Comparison of ENCODE assay signal across 20 cellular contexts in genomic region chr7:127550247-127550646, GRCh38. TPM values are rescaled to one million over a fixed set of nuclear protein-coding genes. Genes with fewer than 3 reads are reported as not detected.
DNase-seq lines count a peak whose midpoint lies in the region; ATAC-seq, FAIRE-seq and TF ChIP-seq lines count a peak whose summit lies in the region.
"Had no signal": no experiment of that assay in that cellular context is flagged by ENCODE, and none has a peak within 500 bp of the region (broad histone marks: within the 10 kb centered on the region; RNA-seq: fewer than 3 reads in every experiment).

No MANE protein-coding gene starts in this region.

- CTCF ChIA-PET in GM12878 (lab: Yijun Ruan, JAX): no interaction called here

- H3K36me3 Mint-ChIP-seq in nephron progenitor cell (ENCODE audit: low read depth): no peaks in the 10 kb centered on the region

- H3K4me1 Mint-ChIP-seq in nephron progenitor cell: no peaks in the 10 kb centered on the region
- H3K4me1 Mint-ChIP-seq: activated T-helper 17 cell treated with anti-CD3 and anti-CD28 coated beads, Interleukin-2, amount 50 U/mL, for 72 hours; CD8-positive, alpha-beta memory T cell had no signal

- FAIRE-seq in GM12878 (lab: Jason Lieb, UNC) (no peak), pancreas (lab: Jason Lieb, UNC) (no peak)
- FAIRE-seq: HTR-8/SVneo had no signal

- H3K79me2 ChIP-seq in GM12878 (ENCODE audit: control insufficient read depth, insufficient read depth, low read length): no peaks in the 10 kb centered on the region

- H3K9me3 ChIP-seq in GM12878 (replicated peaks; ENCODE audit: control insufficient read depth, insufficient read depth, low read length) (no peaks in the 10 kb centered on the region; the same call in 2 of the 3 replicates), lower lobe of right lung (no peaks in the 10 kb centered on the region), pancreas (no peaks in the 10 kb centered on the region)
- H3K9me3 ChIP-seq: esophagus muscularis mucosa had no signal

- H3K9me3 Mint-ChIP-seq in nephron progenitor cell: peaks cover 15% of the 10 kb centered on the region

- DNase-seq in GM06990 (ENCODE audit: extremely low read depth, insufficient read length) (no peak), Kasumi-1 (lab: John Stamatoyannopoulos, UW) (peak; percentile 21 to 29), GM12878 (ENCODE audit: low read depth, low spot score) (no peak), nephron progenitor cell (no peak), lower lobe of right lung (no peak), posterior vena cava (ENCODE audit: low spot score) (no peak), pancreas (no peak)
- DNase-seq: activated CD8-positive, alpha-beta T cell treated with anti-CD3 and anti-CD28 coated beads, Interleukin-2, amount 10 ng/mL, durations not matched to agents 7 days and 5 days; CD8-positive, alpha-beta memory T cell; hypothalamus; left colon; NCI-H1092 treated with DMSO at 0.1 percent for 48 hours; NCI-H2227 treated with DMSO at 0.1 percent for 48 hours; OCI-M1; posterior cingulate gyrus had no signal

- RAD21 ChIA-PET in GM12878 (lab: Charles Lee; ENCODE audit: unreplicated experiment): no interaction called here

- no peak overlapping the region for H2AFZ ChIP-seq in GM12878 (ENCODE audit: control insufficient read depth, low read depth, low read length)

- peak; percentile 29 for TF ChIP-seq CTCF in GM06990 (IDR thresholded peaks at IDR 0.05; ENCODE audit: insufficient read depth, low read length, poor library complexity, severe bottlenecking)
- peak in 2 of 3 experiments; percentile 17 to 26; a peak in 1 of 6 replicates for TF ChIP-seq CTCF in GM12878 (IDR thresholded peaks at IDR 0.05 in 2 of 3, conservative IDR thresholded peaks at IDR 0.05 in 1 of 3; ENCODE audit: control insufficient read depth in 2 of 3, extremely low read depth in 1 of 3, insufficient read depth in 1 of 3, low read depth in 3 of 3, low read length in 3 of 3)
- TF ChIP-seq CTCF in nephron progenitor cell (IDR thresholded peaks at IDR 0.05): peak; percentile 7
- TF ChIP-seq CTCF in lower lobe of right lung (IDR thresholded peaks at IDR 0.05): no peak
- TF ChIP-seq CTCF in pancreas (IDR thresholded peaks at IDR 0.05): no peak

- H4K20me1 ChIP-seq in GM12878 (ENCODE audit: control insufficient read depth, insufficient read depth): no peaks in the 10 kb centered on the region

- no peak overlapping the region for H3K9ac ChIP-seq in GM12878 (ENCODE audit: control insufficient read depth, insufficient read depth, low read length)

- intact Hi-C loops in GM12878 (cut with micrococcal nuclease; ENCODE audit: unreplicated experiment) (no loop called here), lower lobe of right lung (cut with DNase I) (no loop called here), posterior vena cava (cut with DNase I) (loop anchor here in 1 of 2 donors (5.0 kb wide), 1 partner anchor 572 kb away; no protein-coding TSS in a partner anchor), pancreas (cut with DNase I) (no loop called here)

- ATAC-seq in GM12878 (no peak), HG03039 (IDR thresholded peaks at IDR 0.05; ENCODE audit: unreplicated experiment) (no peak), lower lobe of right lung (no peak), pancreas (no peak)
- ATAC-seq: activated CD8-positive, alpha-beta T cell treated with anti-CD3 and anti-CD28 coated beads, Interleukin-2, amount 10 ng/mL, durations not matched to agents 7 days and 5 days; activated T-helper 17 cell treated with anti-CD3 and anti-CD28 coated beads, Interleukin-2, amount 50 U/mL, for 72 hours; left colon had no signal

- POLR2A ChIA-PET in GM12878 (lab: Charles Lee): no interaction called here

- H3K36me3 ChIP-seq in GM06990 (ENCODE audit: control insufficient read depth, insufficient read depth, low read length) (no peaks in the 10 kb centered on the region), GM12878 (ENCODE audit: control insufficient read depth in 2 of 2, insufficient read depth in 2 of 2, low read length in 1 of 2) (no peaks in the 10 kb centered on the region), lower lobe of right lung (no peaks in the 10 kb centered on the region), pancreas (no peaks in the 10 kb centered on the region)
- H3K36me3 ChIP-seq: esophagus muscularis mucosa had no signal

- no peak overlapping the region for H3K4me3 Mint-ChIP-seq in nephron progenitor cell
- H3K4me3 Mint-ChIP-seq: activated CD8-positive, alpha-beta T cell treated with anti-CD3 and anti-CD28 coated beads, Interleukin-2, amount 10 ng/mL, durations not matched to agents 7 days and 5 days; activated T-helper 17 cell treated with anti-CD3 and anti-CD28 coated beads, Interleukin-2, amount 50 U/mL, for 72 hours; CD8-positive, alpha-beta memory T cell; dendritic cell treated with granulocyte-macrophage colony-stimulating factor and Interleukin-4, amounts not matched to agents 40 ng/mL and 50 ng/mL, for 4 days had no signal

- H3K27ac Mint-ChIP-seq in nephron progenitor cell: no peak overlapping the region
- H3K27ac Mint-ChIP-seq: activated CD8-positive, alpha-beta T cell treated with anti-CD3 and anti-CD28 coated beads, Interleukin-2, amount 10 ng/mL, durations not matched to agents 7 days and 5 days; activated T-helper 17 cell treated with anti-CD3 and anti-CD28 coated beads, Interleukin-2, amount 50 U/mL, for 72 hours; dendritic cell treated with granulocyte-macrophage colony-stimulating factor and Interleukin-4, amounts not matched to agents 40 ng/mL and 50 ng/mL, for 4 days had no signal

- peaks cover 12% of the 10 kb centered on the region for H3K27me3 Mint-ChIP-seq in nephron progenitor cell (ENCODE audit: low read depth, poor library complexity)

- no peak overlapping the region for H3K4me3 ChIP-seq in GM06990 (replicated peaks; ENCODE audit: low read depth, low read length)
- no peak overlapping the region for H3K4me3 ChIP-seq in GM12878
- H3K4me3 ChIP-seq in lower lobe of right lung: no peak overlapping the region
- H3K4me3 ChIP-seq in pancreas: no peak overlapping the region
- H3K4me3 ChIP-seq: esophagus muscularis mucosa had no signal

- no peak for TF ChIP-seq EP300 in GM12878 (IDR thresholded peaks at IDR 0.05; ENCODE audit: borderline replicate concordance in 1 of 2, control insufficient read depth in 1 of 2, low read depth in 2 of 2, low read length in 2 of 2)

- TF ChIP-seq RAD21 in GM12878 (IDR thresholded peaks at IDR 0.05; ENCODE audit: insufficient read depth, low read depth, low read length): no peak

- H3K4me1 ChIP-seq in GM12878 (ENCODE audit: control insufficient read depth, insufficient read depth, low read length): no peaks in the 10 kb centered on the region
- H3K4me1 ChIP-seq in lower lobe of right lung: no peaks in the 10 kb centered on the region
- H3K4me1 ChIP-seq in pancreas: no peaks in the 10 kb centered on the region
- H3K4me1 ChIP-seq: esophagus muscularis mucosa had no signal

- no peak for TF ChIP-seq POLR2A in GM12878 (IDR thresholded peaks at IDR 0.05; ENCODE audit: low read depth, low read length)

- 18% methylated on average over 1 of the region's 1 CpG for WGBS in GM12878 (ENCODE audit: insufficient coverage, insufficient replicate concordance, low lambda C conversion rate, missing lambda C conversion rate)
- WGBS in pancreas, 2 donors: 69 to 75% methylated on average over 1 of the region's 1 CpG

- H3K4me2 ChIP-seq in GM12878 (ENCODE audit: control insufficient read depth, insufficient read depth): no peak overlapping the region

- H3K27ac ChIP-seq in GM12878 (ENCODE audit: control insufficient read depth, insufficient read depth) (no peak overlapping the region), lower lobe of right lung (no peak overlapping the region), pancreas (no peak overlapping the region)
- H3K27ac ChIP-seq: esophagus muscularis mucosa had no signal

- H3K27me3 ChIP-seq in GM06990 (replicated peaks; ENCODE audit: control insufficient read depth, insufficient read depth, low read length) (no peaks in the 10 kb centered on the region; the same call in 1 of the 2 replicates), GM12878 (replicated peaks in 1 of 2; ENCODE audit: control insufficient read depth in 2 of 2, insufficient read depth in 2 of 2, low read length in 1 of 2) (no peaks in the 10 kb centered on the region), lower lobe of right lung (ENCODE audit: low read depth) (no peaks in the 10 kb centered on the region), pancreas (no peaks in the 10 kb centered on the region)
- H3K27me3 ChIP-seq: esophagus muscularis mucosa had no signal

- in situ Hi-C loops in GM12878 (cut with MboI): no loop called here

- no TSS peak for BruUV-seq in GM12878 (replicated peaks; lab: Mats Ljungman, UMichigan)

- SMC1A ChIA-PET in GM12878 (lab: Charles Lee; ENCODE audit: uncharacterized antibody, unreplicated experiment): no interaction called here

RNA-seq across cellular contexts. Expression of gene GCC1, which starts 35.1 kb away (rescaled TPM):
- 11.1 and 11.6 TPM in 2 replicates for total RNA-seq in GM12878 (2013; cell fraction: nucleolus; rRNA removed)
- 11.3 and 11.9 TPM in 2 replicates for total RNA-seq in GM12878 (2014; rRNA removed)
- total RNA-seq in GM12878 (2014; rRNA removed; fragmentation: Illumina TruSeq; extraction: Trizol): 9.2 and 9.6 TPM in 2 replicates
- total RNA-seq in GM12878 (2021): 14.7 and 14.9 TPM in 2 replicates
- polyA plus RNA-seq in GM12878 (2011; ENCODE audit: low read depth): 7.8 TPM
- 7.1 and 7.5 TPM in 2 replicates for polyA plus RNA-seq in GM12878 (2011; rRNA removed)
- 7.2 and 7.8 TPM in 2 replicates for polyA plus RNA-seq in GM12878 (2011; cell fraction: cytosol; rRNA removed)
- polyA plus RNA-seq in GM12878 (2011; cell fraction: nucleus; rRNA removed): 6.7 and 7.6 TPM in 2 replicates
- polyA plus RNA-seq in GM12878 (2012): 8.6 and 9.8 TPM in 2 replicates
- polyA plus RNA-seq in GM12878 (2014; fragmentation: Illumina TruSeq; extraction: Trizol): 7.0 and 8.0 TPM in 2 replicates
- 1 to 10 TPM; 1.8 to 2.7 TPM for polyA plus RNA-seq in GM12878 (2014; fragmentation: Nextera tagmentation; extraction: Ambion mirVana)
- 8.4 and 8.7 TPM in 2 replicates for polyA plus RNA-seq in GM12878 (2014; rRNA removed)
- polyA plus RNA-seq in GM12878 (2016; fragmentation: Nextera tagmentation; extraction: Ambion mirVana): 10 to 100 TPM; 13.5 to 17.2 TPM
- polyA minus RNA-seq in GM12878 (2011; rRNA and poly(A)+ RNA removed): 13.8 and 17.7 TPM in 2 replicates
- 6.0 TPM in 2 replicates for polyA minus RNA-seq in GM12878 (2011; cell fraction: cytosol; rRNA and poly(A)+ RNA removed)
- 13.1 and 17.5 TPM in 2 replicates for polyA minus RNA-seq in GM12878 (2011; cell fraction: nucleus; rRNA and poly(A)+ RNA removed)
- total RNA-seq in lower lobe of right lung: 17.4 TPM
- 10 to 100 TPM in 1 of 2 donors, 1 to 10 TPM in 1; 9.6 to 11.0 TPM for total RNA-seq in posterior vena cava
- total RNA-seq in pancreas: 10 to 100 TPM in 1 of 6 donors, 1 to 10 TPM in 5; 6.5 to 12.2 (median 7.0) TPM
- 1 to 10 TPM; 4.3 to 4.6 TPM for polyA plus RNA-seq in pancreas

RNA-seq across cellular contexts. Expression of gene ARF5, which starts 38.0 kb away (rescaled TPM):
- 15.8 and 19.9 TPM in 2 replicates for total RNA-seq in GM12878 (2013; cell fraction: nucleolus; rRNA removed)
- 146 and 158 TPM in 2 replicates for total RNA-seq in GM12878 (2014; rRNA removed)
- 73.6 and 84.8 TPM in 2 replicates for total RNA-seq in GM12878 (2014; rRNA removed; fragmentation: Illumina TruSeq; extraction: Trizol)
- total RNA-seq in GM12878 (2021): 118 and 128 TPM in 2 replicates
- 53.8 TPM for polyA plus RNA-seq in GM12878 (2011; ENCODE audit: low read depth)
- polyA plus RNA-seq in GM12878 (2011; rRNA removed): 135 and 210 TPM in 2 replicates
- polyA plus RNA-seq in GM12878 (2011; cell fraction: cytosol; rRNA removed): 284 and 313 TPM in 2 replicates
- 145 and 173 TPM in 2 replicates for polyA plus RNA-seq in GM12878 (2011; cell fraction: nucleus; rRNA removed)
- polyA plus RNA-seq in GM12878 (2012): 92.0 and 98.4 TPM in 2 replicates
- polyA plus RNA-seq in GM12878 (2014; fragmentation: Illumina TruSeq; extraction: Trizol): 80.0 and 86.1 TPM in 2 replicates
- 10 to 100 TPM; 11.0 to 18.0 TPM for polyA plus RNA-seq in GM12878 (2014; fragmentation: Nextera tagmentation; extraction: Ambion mirVana)
- polyA plus RNA-seq in GM12878 (2014; rRNA removed): 197 and 211 TPM in 2 replicates
- polyA plus RNA-seq in GM12878 (2016; fragmentation: Nextera tagmentation; extraction: Ambion mirVana): 100 to 1,000 TPM; 143 to 156 TPM
- polyA minus RNA-seq in GM12878 (2011; rRNA and poly(A)+ RNA removed): 63.3 and 73.0 TPM in 2 replicates
- 42.8 and 49.8 TPM in 2 replicates for polyA minus RNA-seq in GM12878 (2011; cell fraction: cytosol; rRNA and poly(A)+ RNA removed)
- 19.9 and 25.3 TPM in 2 replicates for polyA minus RNA-seq in GM12878 (2011; cell fraction: nucleus; rRNA and poly(A)+ RNA removed)
- total RNA-seq in lower lobe of right lung: 88.6 TPM
- total RNA-seq in posterior vena cava: 10 to 100 TPM; 90.2 to 93.3 TPM
- 10 to 100 TPM; 71.0 to 86.4 (median 76.8) TPM for total RNA-seq in pancreas
- polyA plus RNA-seq in pancreas: 100 to 1,000 TPM; 160 to 207 TPM

RNA-seq across cellular contexts. Expression of gene FSCN3, which starts 43.3 kb away (rescaled TPM):
- 3.2 and 3.3 TPM in 2 replicates for total RNA-seq in GM12878 (2013; cell fraction: nucleolus; rRNA removed)
- 0.90 and 1.0 TPM in 2 replicates for total RNA-seq in GM12878 (2014; rRNA removed)
- total RNA-seq in GM12878 (2014; rRNA removed; fragmentation: Illumina TruSeq; extraction: Trizol): 0.31 and 0.69 TPM in 2 replicates
- total RNA-seq in GM12878 (2021): 0.69 TPM in 1 of 2 replicates, not detected in the other
- polyA plus RNA-seq in GM12878 (2011; ENCODE audit: low read depth): not detected
- polyA plus RNA-seq in GM12878 (2011; rRNA removed): 0.48 and 0.60 TPM in 2 replicates
- 0.38 and 0.60 TPM in 2 replicates for polyA plus RNA-seq in GM12878 (2011; cell fraction: cytosol; rRNA removed)
- polyA plus RNA-seq in GM12878 (2011; cell fraction: nucleus; rRNA removed): 0.37 and 0.78 TPM in 2 replicates
- 0.27 TPM in 1 of 2 replicates, not detected in the other for polyA plus RNA-seq in GM12878 (2012)
- 0.73 TPM in 1 of 2 replicates, not detected in the other for polyA plus RNA-seq in GM12878 (2014; fragmentation: Illumina TruSeq; extraction: Trizol)
- polyA plus RNA-seq in GM12878 (2014; fragmentation: Nextera tagmentation; extraction: Ambion mirVana): under 1 TPM in 1 of 2 experiments, not detected in 1; 0.29 TPM
- polyA plus RNA-seq in GM12878 (2014; rRNA removed): 0.58 and 1.1 TPM in 2 replicates
- under 1 TPM in 1 of 2 experiments, not detected in 1; 0.28 TPM for polyA plus RNA-seq in GM12878 (2016; fragmentation: Nextera tagmentation; extraction: Ambion mirVana)
- polyA minus RNA-seq in GM12878 (2011; rRNA and poly(A)+ RNA removed): 1.2 TPM in 2 replicates
- not detected in 2 replicates for polyA minus RNA-seq in GM12878 (2011; cell fraction: cytosol; rRNA and poly(A)+ RNA removed)
- polyA minus RNA-seq in GM12878 (2011; cell fraction: nucleus; rRNA and poly(A)+ RNA removed): 1.7 and 2.1 TPM in 2 replicates
- not detected for total RNA-seq in lower lobe of right lung
- total RNA-seq in posterior vena cava: under 1 TPM; 0.33 to 0.46 TPM
- under 1 TPM in 3 of 6 donors, not detected in 3; 0.37 to 0.49 (median 0.41) TPM for total RNA-seq in pancreas
- polyA plus RNA-seq in pancreas: under 1 TPM; 0.89 to 0.95 TPM

Comparison
In these comparisons a context has a peak if more than half of its experiments do, and no peak if none do; other contexts are left out.
1. DNase-seq: peak in Kasumi-1 (2 of 2); none in GM06990 (single experiment), GM12878 (single experiment), nephron progenitor cell (single experiment), lower lobe of right lung (single experiment), posterior vena cava (single experiment) and pancreas (0 of 6).
2. CTCF ChIP-seq: peak in GM06990 (single experiment), GM12878 (2 of 3) and nephron progenitor cell (single experiment); none in lower lobe of right lung (single experiment) and pancreas (0 of 4).